24 cellular contexts compared by ENCODE assay signal in the genomic region with DNA sequence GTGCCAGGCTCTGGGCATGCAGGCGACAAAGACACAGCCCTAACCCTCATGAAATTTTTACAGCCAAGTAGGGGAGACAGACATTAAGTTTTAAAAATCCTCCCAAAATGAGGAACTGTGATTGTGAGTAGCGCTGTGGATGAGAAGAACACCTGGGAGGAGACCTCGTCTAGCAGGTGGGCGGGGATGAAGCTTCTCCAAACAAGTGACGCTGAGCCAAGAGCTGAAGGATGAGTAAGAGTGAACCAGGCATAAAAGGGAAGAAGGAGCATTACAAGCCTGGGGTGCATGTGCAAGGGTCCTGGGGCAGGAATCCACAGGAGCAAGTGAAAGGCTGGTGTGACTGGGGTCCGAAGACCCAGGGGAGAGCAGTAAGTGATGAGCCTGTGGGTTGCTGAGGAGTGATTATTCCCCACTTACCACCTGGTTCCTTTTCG.
DNase-seq lines count a peak whose midpoint lies in the region; ATAC-seq, FAIRE-seq and TF ChIP-seq lines count a peak whose summit lies in the region.
"Had no signal": no experiment of that assay in that cellular context is flagged by ENCODE, and none has a peak within 500 bp of the region (broad histone marks: within the 10 kb centered on the region; RNA-seq: fewer than 3 reads in every experiment).

No MANE protein-coding gene starts in this region.

- no TSS peak for BruUV-seq in OCI-LY7 (replicated peaks; lab: Mats Ljungman, UMichigan)
- no TSS peak for BruUV-seq in HepG2 (replicated peaks; lab: Mats Ljungman, UMichigan)

- H3K79me2 ChIP-seq in OCI-LY7 (ENCODE audit: insufficient read depth, low read depth, low read length) (no peaks in the 10 kb centered on the region), HepG2 (ENCODE audit: insufficient read depth, low read length) (no peaks in the 10 kb centered on the region)

- TF ChIP-seq CTCF in GM10248 (IDR thresholded peaks at IDR 0.05; ENCODE audit: control extremely low read depth, extremely low read depth, low read depth, missing control alignments): no peak
- no peak for TF ChIP-seq CTCF in OCI-LY7 (conservative IDR thresholded peaks at IDR 0.05; ENCODE audit: low read length)
- TF ChIP-seq CTCF in HepG2 (CRISPR knock-in tag; IDR thresholded peaks at IDR 0.05): no peak

- H2AFZ ChIP-seq in OCI-LY7 (ENCODE audit: low read length): no peak overlapping the region
- H2AFZ ChIP-seq in HepG2 (ENCODE audit: low read length): no peak overlapping the region

- H3K9ac ChIP-seq in HepG2 (ENCODE audit: insufficient read depth, low read depth, low read length): no peak overlapping the region

- TF ChIP-seq POLR2A in HepG2 (IDR thresholded peaks at IDR 0.05; ENCODE audit: insufficient read depth in 1 of 2, low read depth in 2 of 2, low read length in 2 of 2): no peak

- H3K4me3 ChIP-seq in OCI-LY7 (ENCODE audit: low read depth, low read length, poor library complexity, severe bottlenecking) (no peak overlapping the region), HepG2 (replicated peaks in 1 of 3; ENCODE audit: insufficient read depth in 1 of 3, low read depth in 2 of 3, low read length in 3 of 3) (no peak overlapping the region)
- H3K4me3 ChIP-seq: esophagus muscularis mucosa, mucosa of descending colon, prostate gland, SJCRH30, vagina had no signal

- peaks cover 3 to 56% of the 10 kb centered on the region in 2 experiments; a peak in 4 of 5 replicates for H3K27me3 ChIP-seq in HepG2 (ENCODE audit: control insufficient read depth in 1 of 2, insufficient read depth in 2 of 2, low read length in 2 of 2)
- H3K27me3 ChIP-seq: vagina had no signal

- no peak for FAIRE-seq in HepG2 (lab: Jason Lieb, UNC)
- FAIRE-seq: astrocyte, frontal cortex, GM12892, islet of Langerhans had no signal

- H3K27ac ChIP-seq in OCI-LY7 (ENCODE audit: low read depth, low read length, poor library complexity, severe bottlenecking) (no peak overlapping the region), HepG2 (ENCODE audit: extremely low read length, insufficient read depth, low read length) (no peak overlapping the region)
- H3K27ac ChIP-seq: esophagus muscularis mucosa, prostate gland, SJCRH30, vagina had no signal

- H4K20me1 ChIP-seq in OCI-LY7 (ENCODE audit: insufficient read depth, low read length) (no peaks in the 10 kb centered on the region), HepG2 (ENCODE audit: insufficient read depth, low read length) (no peaks in the 10 kb centered on the region)

- H3K9me3 ChIP-seq in OCI-LY7 (ENCODE audit: low read length) (no peaks in the 10 kb centered on the region), HepG2 (ENCODE audit: low read length) (no peaks in the 10 kb centered on the region)
- H3K9me3 ChIP-seq: esophagus muscularis mucosa, mucosa of descending colon, prostate gland, SJCRH30, vagina had no signal

- DNase-seq in AG20443 (ENCODE audit: low spot score) (peak; percentile 19), GM10248 (ENCODE audit: extremely low spot score) (peak; percentile 53), OCI-LY7 (ENCODE audit: low spot score) (peak; percentile 78), HepG2 (ENCODE audit: low spot score) (no peak)
- no peak for DNase-seq in NK-92 treated with Interleukin-12 subunit alpha and Interleukin-12 subunit beta, amount 100 ng/mL, for 24 hours (lab: John Stamatoyannopoulos, UW)
- DNase-seq: activated CD4-positive, alpha-beta T cell treated with anti-CD3 and anti-CD28 coated beads for 36 hours; activated naive CD8-positive, alpha-beta T cell treated with anti-CD3 and anti-CD28 coated beads for 36 hours; CD4-positive, CD25-positive, alpha-beta regulatory T cell; effector CD8-positive, alpha-beta T cell; GF-D8; IMR-90; mucosa of descending colon; NCI-H2171; NCI-H748 treated with DMSO at 0.1 percent for 48 hours; SJCRH30 had no signal

- TF ChIP-seq EP300 in HepG2 (IDR thresholded peaks at IDR 0.05; ENCODE audit: low read depth in 2 of 2, low read length in 2 of 2): no peak
- no peak for TF ChIP-seq EP300 in HepG2 (CRISPR knock-in tag; IDR thresholded peaks at IDR 0.05; ENCODE audit: borderline replicate concordance)

- 17% methylated on average over 7 of the region's 7 CpGs for WGBS in HepG2 (ENCODE audit: low lambda C conversion rate)

- CTCF ChIA-PET in GM10248 (lab: Yijun Ruan, JAX) (interaction anchor here (1.1 to 1.4 kb wide), 2 partner anchors 12 to 39 kb away, joined by 3 read pairs; no protein-coding TSS in a partner anchor), OCI-LY7 (lab: Charles Lee; ENCODE audit: unreplicated experiment) (no interaction called here), HepG2 (lab: Yijun Ruan, JAX; ENCODE audit: low intra/inter-chr PET ratio, low total read pairs) (no interaction called here)

- POLR2A ChIA-PET in GM10248 (lab: Yijun Ruan, JAX): no interaction called here
- POLR2A ChIA-PET in OCI-LY7 (lab: Charles Lee): interaction anchor here (0.5 kb wide), 1 partner anchor 1510 kb away, joined by 3 read pairs; no protein-coding TSS in a partner anchor
- POLR2A ChIA-PET in HepG2 (lab: Yijun Ruan, JAX): no interaction called here

- no peak for TF ChIP-seq RAD21 in HepG2 (CRISPR knock-in tag; IDR thresholded peaks at IDR 0.05)

- H3K36me3 ChIP-seq in OCI-LY7 (ENCODE audit: insufficient read depth, low read length) (no peaks in the 10 kb centered on the region), HepG2 (replicated peaks in 1 of 2; ENCODE audit: control insufficient read depth in 1 of 2, insufficient read depth in 2 of 2, low read length in 2 of 2) (no peaks in the 10 kb centered on the region)
- H3K36me3 ChIP-seq: esophagus muscularis mucosa, prostate gland, SJCRH30, vagina had no signal

- ATAC-seq in HepG2 (no peak), HG03520 (IDR thresholded peaks at IDR 0.05; ENCODE audit: unreplicated experiment) (no peak), GM18517 (IDR thresholded peaks at IDR 0.05; ENCODE audit: unreplicated experiment) (no peak)
- ATAC-seq: activated CD4-positive, alpha-beta T cell treated with anti-CD3 and anti-CD28 coated beads for 36 hours; mucosa of descending colon had no signal

- in situ Hi-C loops in HepG2 (cut with HindIII; ENCODE audit: extremely low pct_ligation_motif_present, low pct_unique_long_range_greater_than_20kb): no loop called here

- H3K4me1 ChIP-seq in OCI-LY7 (ENCODE audit: insufficient read depth, low read length, poor library complexity, severe bottlenecking): peaks cover 9% of the 10 kb centered on the region
- no peaks in the 10 kb centered on the region for H3K4me1 ChIP-seq in HepG2 (ENCODE audit: insufficient read depth, low read length)
- H3K4me1 ChIP-seq: esophagus muscularis mucosa, prostate gland, SJCRH30, vagina had no signal

- no peaks in the 10 kb centered on the region for H3K9me2 ChIP-seq in OCI-LY7 (ENCODE audit: insufficient read depth, low read length)

- H3K4me2 ChIP-seq in OCI-LY7 (ENCODE audit: low read length): peak overlapping the region; percentile 2; the same call in 1 of the 2 replicates
- no peak overlapping the region for H3K4me2 ChIP-seq in HepG2 (ENCODE audit: low read depth, low read length)

- intact Hi-C loops in OCI-LY7 (cut with micrococcal nuclease; ENCODE audit: unreplicated experiment): no loop called here
- intact Hi-C loops in HepG2 (cut with micrococcal nuclease; ENCODE audit: unreplicated experiment): no loop called here

TF ChIP-seq in HepG2, 621 proteins besides CTCF, POLR2A, EP300 and RAD21 (continues in another document):
- TF ChIP-seq TBX3 (IDR thresholded peaks at IDR 0.05; ENCODE audit: borderline replicate concordance) (no peak), AHR (CRISPR knock-in tag; IDR thresholded peaks at IDR 0.05) (no peak), ZNF792 (CRISPR knock-in tag; IDR thresholded peaks at IDR 0.05) (no peak), KLF16 (CRISPR knock-in tag; IDR thresholded peaks at IDR 0.05) (no peak), GABPA (IDR thresholded peaks at IDR 0.05; ENCODE audit: low read depth, low read length) (0 out of 2 replicates have a peak, but pooled peaks have one; percentile 4), GABPA (CRISPR knock-in tag; IDR thresholded peaks at IDR 0.05; ENCODE audit: low read depth) (no peak), ZNF737 (CRISPR knock-in tag; IDR thresholded peaks at IDR 0.05; ENCODE audit: borderline replicate concordance) (0 out of 2 replicates have a peak, but pooled peaks have one; percentile 8), JUND (CRISPR knock-in tag; IDR thresholded peaks at IDR 0.05) (0 out of 2 replicates have a peak, but pooled peaks have one; percentile 12), RFXAP (CRISPR knock-in tag; IDR thresholded peaks at IDR 0.05; ENCODE audit: borderline replicate concordance) (peak; percentile 21; the same call in 1 of the 2 replicates), ISX (CRISPR knock-in tag; conservative IDR thresholded peaks at IDR 0.05) (no peak), ZNF296 (CRISPR knock-in tag; conservative IDR thresholded peaks at IDR 0.05) (no peak)
- TF ChIP-seq, protein P1, sequence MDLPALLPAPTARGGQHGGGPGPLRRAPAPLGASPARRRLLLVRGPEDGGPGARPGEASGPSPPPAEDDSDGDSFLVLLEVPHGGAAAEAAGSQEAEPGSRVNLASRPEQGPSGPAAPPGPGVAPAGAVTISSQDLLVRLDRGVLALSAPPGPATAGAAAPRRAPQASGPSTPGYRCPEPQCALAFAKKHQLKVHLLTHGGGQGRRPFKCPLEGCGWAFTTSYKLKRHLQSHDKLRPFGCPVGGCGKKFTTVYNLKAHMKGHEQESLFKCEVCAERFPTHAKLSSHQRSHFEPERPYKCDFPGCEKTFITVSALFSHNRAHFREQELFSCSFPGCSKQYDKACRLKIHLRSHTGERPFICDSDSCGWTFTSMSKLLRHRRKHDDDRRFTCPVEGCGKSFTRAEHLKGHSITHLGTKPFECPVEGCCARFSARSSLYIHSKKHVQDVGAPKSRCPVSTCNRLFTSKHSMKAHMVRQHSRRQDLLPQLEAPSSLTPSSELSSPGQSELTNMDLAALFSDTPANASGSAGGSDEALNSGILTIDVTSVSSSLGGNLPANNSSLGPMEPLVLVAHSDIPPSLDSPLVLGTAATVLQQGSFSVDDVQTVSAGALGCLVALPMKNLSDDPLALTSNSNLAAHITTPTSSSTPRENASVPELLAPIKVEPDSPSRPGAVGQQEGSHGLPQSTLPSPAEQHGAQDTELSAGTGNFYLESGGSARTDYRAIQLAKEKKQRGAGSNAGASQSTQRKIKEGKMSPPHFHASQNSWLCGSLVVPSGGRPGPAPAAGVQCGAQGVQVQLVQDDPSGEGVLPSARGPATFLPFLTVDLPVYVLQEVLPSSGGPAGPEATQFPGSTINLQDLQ (CRISPR knock-in tag; IDR thresholded peaks at IDR 0.05): 0 out of 2 replicates have a peak, but pooled peaks have one; percentile 23
- TF ChIP-seq, protein P2, sequence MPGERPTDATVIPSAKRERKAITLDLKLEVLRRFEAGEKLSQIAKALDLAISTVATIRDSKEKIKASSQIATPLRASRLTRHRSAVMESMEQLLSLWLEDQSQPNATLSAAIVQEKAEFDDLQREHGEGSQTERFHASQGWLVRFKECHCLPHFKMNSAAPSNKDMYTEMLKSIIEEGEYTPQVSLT (CRISPR knock-in tag; IDR thresholded peaks at IDR 0.05; ENCODE audit: borderline replicate concordance, low read depth): no peak

Comparison
In these comparisons a context has a peak if more than half of its experiments do, and no peak if none do; other contexts are left out.
1. DNase-seq: peak in AG20443 (single experiment), GM10248 (single experiment) and OCI-LY7 (single experiment); none in HepG2 (single experiment) and NK-92 treated with Interleukin-12 subunit alpha and Interleukin-12 subunit beta, amount 100 ng/mL, for 24 hours (single experiment).